Comparison of ENCODE assay signal across 9 cellular contexts in genomic region chr10:133258818-133259602, GRCh38. TPM values are rescaled to one million over a fixed set of nuclear protein-coding genes. Genes with fewer than 3 reads are reported as not detected.
DNase-seq lines count a peak whose midpoint lies in the region; ATAC-seq, FAIRE-seq and TF ChIP-seq lines count a peak whose summit lies in the region.
"Had no signal": no experiment of that assay in that cellular context is flagged by ENCODE, and none has a peak within 500 bp of the region (broad histone marks: within the 10 kb centered on the region; RNA-seq: fewer than 3 reads in every experiment).

No MANE protein-coding gene starts in this region.

- no peaks in the 10 kb centered on the region for H3K27me3 Mint-ChIP-seq in activated naive CD8-positive, alpha-beta T cell

- ATAC-seq in left cardiac atrium, result peak; percentile 13 to 24

- FAIRE-seq in H54 (lab: Jason Lieb, UNC), result peak; percentile 95

- H3K36me3 Mint-ChIP-seq in activated naive CD8-positive, alpha-beta T cell, result no peaks in the 10 kb centered on the region

- H3K4me3 Mint-ChIP-seq in activated naive CD8-positive, alpha-beta T cell, result peak overlapping the region; percentile 80

- peak; percentile 92 for DNase-seq in H54 (ENCODE audit: insufficient read length, low spot score)
- DNase-seq in SKM-1 treated with dmso at 0.1 percent for 144 hours (lab: John Stamatoyannopoulos, UW; ENCODE audit: unreplicated experiment), result peak; percentile 96
- peak; percentile 87 for DNase-seq in left cardiac atrium
- DNase-seq in stimulated activated CD4-positive, alpha-beta T cell treated with anti-CD3 and anti-CD28 coated beads, Interleukin-12 subunit alpha, Interleukin-12 subunit beta, amount 100 ng/mL, for 4 hours, result peak; percentile 70
- no peak for DNase-seq in middle frontal gyrus (ENCODE audit: extremely low spot score, low spot score)
- DNase-seq in NCI-H1436 treated with DMSO at 0.1 percent for 48 hours (lab: John Stamatoyannopoulos, UW), result no peak
- DNase-seq in DMS79 (lab: John Stamatoyannopoulos, UW), result no peak

- peaks cover 49% of the 10 kb centered on the region for H3K4me1 Mint-ChIP-seq in activated naive CD8-positive, alpha-beta T cell (ENCODE audit: low read depth)

- intact Hi-C loops in left cardiac atrium (cut with DNase I), result no loop called here

- peak overlapping the region; percentile 87 for H3K27ac Mint-ChIP-seq in activated naive CD8-positive, alpha-beta T cell

- no peaks in the 10 kb centered on the region for H3K9me3 Mint-ChIP-seq in activated naive CD8-positive, alpha-beta T cell (ENCODE audit: low read depth)

- no peak for TF ChIP-seq POLR2A in H54 (IDR thresholded peaks at IDR 0.05; ENCODE audit: low read depth, low read length)

RNA-seq across cellular contexts. Expression of gene ADAM8, which starts 17.7 kb away (rescaled TPM):
- 1 to 10 TPM; 2.3 to 3.8 TPM for total RNA-seq in left cardiac atrium

RNA-seq across cellular contexts. Expression of gene VENTX, which starts 21.4 kb away (rescaled TPM):
- 1 to 10 TPM; 1.3 TPM for total RNA-seq in left cardiac atrium
- total RNA-seq: cardiac muscle cell had no signal

RNA-seq across cellular contexts. Expression of gene UTF1, which starts 29.0 kb away (rescaled TPM):
- total RNA-seq in left cardiac atrium, result not detected
- total RNA-seq: cardiac muscle cell had no signal

RNA-seq across cellular contexts. Expression of gene TUBGCP2, which starts 49.7 kb away (rescaled TPM):
- 10 to 100 TPM; 33.6 to 36.6 TPM for total RNA-seq in left cardiac atrium

RNA-seq across cellular contexts. Expression of gene ZNF511, which starts 49.7 kb away (rescaled TPM):
- total RNA-seq in left cardiac atrium, result 10 to 100 TPM; 34.3 to 44.6 TPM

Comparison
In these comparisons a context has a peak if more than half of its experiments do, and no peak if none do; other contexts are left out.
1. DNase-seq: peak in H54 (single experiment), SKM-1 treated with dmso at 0.1 percent for 144 hours (single experiment), left cardiac atrium (single experiment) and stimulated activated CD4-positive, alpha-beta T cell treated with anti-CD3 and anti-CD28 coated beads, Interleukin-12 subunit alpha, Interleukin-12 subunit beta, amount 100 ng/mL, for 4 hours (single experiment); none in middle frontal gyrus (single experiment), NCI-H1436 treated with DMSO at 0.1 percent for 48 hours (single experiment) and DMS79 (single experiment).